8 cellular contexts compared by ENCODE assay signal in the genomic region with DNA sequence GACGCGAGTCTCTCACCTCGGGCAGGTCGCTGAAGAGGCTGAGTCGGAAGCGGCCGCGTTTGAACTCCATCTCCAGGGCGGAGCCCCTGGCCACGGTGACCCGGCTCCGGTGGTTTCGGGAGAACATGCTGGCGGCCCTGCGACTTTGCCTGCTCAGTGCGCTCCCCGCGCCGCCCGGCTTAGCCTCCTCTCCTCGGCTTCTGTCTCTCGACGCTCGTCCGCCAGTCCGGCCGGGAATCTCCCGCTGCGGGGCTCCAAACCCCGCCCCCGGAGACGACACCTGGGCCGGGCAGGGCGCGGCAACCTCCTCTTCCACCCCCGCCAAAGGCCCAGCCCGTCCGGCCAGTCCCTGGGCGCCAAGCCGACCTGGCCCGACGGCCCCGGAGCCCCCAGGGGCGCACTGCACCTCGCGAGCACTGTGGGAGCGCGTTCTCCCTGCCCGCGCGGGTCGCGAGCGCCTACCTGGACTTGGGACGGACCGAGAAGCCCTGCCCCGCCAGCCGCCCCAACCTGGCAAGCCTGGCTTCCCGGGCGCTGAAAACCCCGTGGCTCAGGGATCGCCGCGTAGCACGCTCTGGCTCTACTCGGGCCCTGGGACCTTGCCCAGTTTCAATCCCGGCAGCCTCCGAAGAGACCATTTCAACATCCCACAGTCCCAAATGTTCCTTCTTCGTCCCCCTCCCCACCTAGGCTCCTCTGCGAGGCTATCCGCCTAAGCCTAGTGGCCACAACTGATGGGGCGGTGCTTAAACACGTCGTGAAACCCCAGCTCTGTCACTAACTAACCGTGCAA. TPM values are rescaled to one million over a fixed set of nuclear protein-coding genes. Genes with fewer than 3 reads are reported as not detected.
DNase-seq lines count a peak whose midpoint lies in the region; ATAC-seq, FAIRE-seq and TF ChIP-seq lines count a peak whose summit lies in the region.

A gene with protein sequence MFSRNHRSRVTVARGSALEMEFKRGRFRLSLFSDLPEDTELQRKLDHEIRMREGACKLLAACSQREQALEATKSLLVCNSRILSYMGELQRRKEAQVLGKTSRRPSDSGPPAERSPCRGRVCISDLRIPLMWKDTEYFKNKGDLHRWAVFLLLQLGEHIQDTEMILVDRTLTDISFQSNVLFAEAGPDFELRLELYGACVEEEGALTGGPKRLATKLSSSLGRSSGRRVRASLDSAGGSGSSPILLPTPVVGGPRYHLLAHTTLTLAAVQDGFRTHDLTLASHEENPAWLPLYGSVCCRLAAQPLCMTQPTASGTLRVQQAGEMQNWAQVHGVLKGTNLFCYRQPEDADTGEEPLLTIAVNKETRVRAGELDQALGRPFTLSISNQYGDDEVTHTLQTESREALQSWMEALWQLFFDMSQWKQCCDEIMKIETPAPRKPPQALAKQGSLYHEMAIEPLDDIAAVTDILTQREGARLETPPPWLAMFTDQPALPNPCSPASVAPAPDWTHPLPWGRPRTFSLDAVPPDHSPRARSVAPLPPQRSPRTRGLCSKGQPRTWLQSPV (minus strand): TSS at position 248 of the 793 bp plus-strand sequence. CDS start 121 bp downstream, at position 127.

- H3K4me2 ChIP-seq in BLaER1 treated with 17β-estradiol and CSF1 and Interleukin-3, amounts not matched to agents 10 nM and 100 nM: peak within 1 kb of the TSS; percentile 89 to 100 (median 99)
- peak within 1 kb of the TSS; percentile 95 for H3K4me2 ChIP-seq in HepG2 (ENCODE audit: low read depth, low read length)

- peak within 1 kb of the TSS; percentile 62 to 74 (median 68); a peak in 17 of 20 replicates for H3K4me3 ChIP-seq in BLaER1 treated with 17β-estradiol and CSF1 and Interleukin-3, amounts not matched to agents 10 nM and 100 nM
- H3K4me3 ChIP-seq in Panc1 (ENCODE audit: low read depth in 2 of 2, low read length in 2 of 2) (peak within 1 kb of the TSS; percentile 67 to 93), HepG2 (replicated peaks in 1 of 3; ENCODE audit: insufficient read depth in 1 of 3, low read depth in 2 of 3, low read length in 3 of 3) (peak within 1 kb of the TSS; percentile 76 to 94 (median 93))

- H4K20me1 ChIP-seq in BLaER1 treated with 17β-estradiol and CSF1 and Interleukin-3, amounts not matched to agents 10 nM and 100 nM: no peaks in the 10 kb centered on the region
- peaks cover 34% of the 10 kb centered on the region for H4K20me1 ChIP-seq in HepG2 (ENCODE audit: insufficient read depth, low read length)

- no peak for TF ChIP-seq CTCF in GM20000 (IDR thresholded peaks at IDR 0.05; ENCODE audit: extremely low read depth, missing control alignments)
- no peak for TF ChIP-seq CTCF in Panc1 (IDR thresholded peaks at IDR 0.05)
- TF ChIP-seq CTCF in chondrocyte (IDR thresholded peaks at IDR 0.05): no peak
- TF ChIP-seq CTCF in HepG2 (CRISPR knock-in tag; IDR thresholded peaks at IDR 0.05): peak; percentile 38

- CTCF ChIA-PET in Panc1 (lab: Charles Lee) (no interaction called here), HepG2 (lab: Yijun Ruan, JAX; ENCODE audit: low intra/inter-chr PET ratio, low total read pairs) (no interaction called here)

- H3K27ac Mint-ChIP-seq in chondrocyte (ENCODE audit: unreplicated experiment): peak within 1 kb of the TSS; percentile 82

- BruUV-seq in Panc1 (replicated peaks; lab: Mats Ljungman, UMichigan) (no TSS peak), HepG2 (replicated peaks; lab: Mats Ljungman, UMichigan) (TSS peak; percentile 67)

- 0 out of 2 replicates have a peak, but pooled peaks have one; percentile 23 for TF ChIP-seq RAD21 in HepG2 (CRISPR knock-in tag; IDR thresholded peaks at IDR 0.05)

- H3K27me3 Mint-ChIP-seq in chondrocyte (ENCODE audit: low read depth): peaks cover 4% of the 10 kb centered on the region

- peaks cover 57 to 68% (median 59%) of the 10 kb centered on the region in 10 experiments for H3K4me1 ChIP-seq in BLaER1 treated with 17β-estradiol and CSF1 and Interleukin-3, amounts not matched to agents 10 nM and 100 nM
- peaks cover 10% of the 10 kb centered on the region for H3K4me1 ChIP-seq in Panc1 (ENCODE audit: control insufficient read depth, insufficient read depth, low read length)
- H3K4me1 ChIP-seq in HepG2 (ENCODE audit: insufficient read depth, low read length): peaks cover 68% of the 10 kb centered on the region

- in situ Hi-C loops in Panc1 (cut with HindIII; ENCODE audit: low pct_unique_long_range_greater_than_20kb, low sequenced_read_pairs) (no loop called here), HepG2 (cut with HindIII; ENCODE audit: extremely low pct_ligation_motif_present, low pct_unique_long_range_greater_than_20kb) (no loop called here)

- H2AFZ ChIP-seq in HepG2 (ENCODE audit: low read length): no peak within 1 kb of the TSS

- peaks cover 54% of the 10 kb centered on the region for H3K4me1 Mint-ChIP-seq in chondrocyte (ENCODE audit: low read depth)

- H3K27ac ChIP-seq in BLaER1 treated with 17β-estradiol and CSF1 and Interleukin-3, amounts not matched to agents 10 nM and 100 nM: peak within 1 kb of the TSS; percentile 48 to 94 (median 85); a peak in 21 of 22 replicates
- peak within 1 kb of the TSS; percentile 90 for H3K27ac ChIP-seq in Panc1 (ENCODE audit: low read length)
- H3K27ac ChIP-seq in HepG2 (ENCODE audit: extremely low read length, insufficient read depth, low read length): peak within 1 kb of the TSS; percentile 91
- peak within 1 kb of the TSS; percentile 98 for H3K27ac ChIP-seq in temporal lobe (ENCODE audit: low read depth, low read length)

- DNase-seq in GM20000 (ENCODE audit: low spot score) (peak; percentile 81), Panc1 (ENCODE audit: low read depth, low spot score) (no peak), chondrocyte (ENCODE audit: low spot score) (no peak), HepG2 (ENCODE audit: low spot score) (peak; percentile 96)

- H3K79me2 ChIP-seq in HepG2 (ENCODE audit: insufficient read depth, low read length): peaks cover 51% of the 10 kb centered on the region

- peak within 1 kb of the TSS; percentile 87 for H3K4me3 Mint-ChIP-seq in chondrocyte (ENCODE audit: unreplicated experiment)

- POLR2A ChIA-PET in Panc1 (lab: Charles Lee) (interaction anchor here (0.8 kb wide), 1 partner anchor 13 kb away, joined by 3 read pairs; no protein-coding TSS in a partner anchor), HepG2 (lab: Yijun Ruan, JAX) (interaction anchor here (0.9 to 11.6 kb wide), 20 partner anchors 12 to 264 kb away, joined by 3 to 342 read pairs (median 10); a partner anchor contains a TSS)

- H3K9me3 Mint-ChIP-seq in chondrocyte (ENCODE audit: low read depth): no peaks in the 10 kb centered on the region

- peaks cover 0 to 13% (median 0%) of the 10 kb centered on the region in 11 experiments; a peak in 7 of 22 replicates for H3K9me3 ChIP-seq in BLaER1 treated with 17β-estradiol and CSF1 and Interleukin-3, amounts not matched to agents 10 nM and 100 nM (replicated peaks in 1 of 11)
- H3K9me3 ChIP-seq in Panc1 (ENCODE audit: control insufficient read depth, insufficient read depth, low read depth, low read length) (no peaks in the 10 kb centered on the region), HepG2 (ENCODE audit: low read length) (no peaks in the 10 kb centered on the region)

- TF ChIP-seq EP300 in HepG2 (IDR thresholded peaks at IDR 0.05; ENCODE audit: low read depth in 2 of 2, low read length in 2 of 2) (no peak), HepG2 (CRISPR knock-in tag; IDR thresholded peaks at IDR 0.05; ENCODE audit: borderline replicate concordance) (peak; percentile 59; the same call in 1 of the 2 replicates)

- peak; percentile 98 for TF ChIP-seq POLR2A in HepG2 (IDR thresholded peaks at IDR 0.05; ENCODE audit: insufficient read depth in 1 of 2, low read depth in 2 of 2, low read length in 2 of 2)

- H3K36me3 Mint-ChIP-seq in chondrocyte (ENCODE audit: low read depth): no peaks in the 10 kb centered on the region

- ATAC-seq in Panc1 (peak; percentile 77), HepG2 (peak; percentile 70), GM21381 (IDR thresholded peaks at IDR 0.05; ENCODE audit: unreplicated experiment) (no peak), GM19397 (IDR thresholded peaks at IDR 0.05; ENCODE audit: unreplicated experiment) (no peak)

- peak; percentile 90 for FAIRE-seq in HepG2 (lab: Jason Lieb, UNC)

- H3K9ac ChIP-seq in BLaER1 treated with 17β-estradiol and CSF1 and Interleukin-3, amounts not matched to agents 10 nM and 100 nM: peak within 1 kb of the TSS; percentile 75 to 90 (median 82)
- H3K9ac ChIP-seq in HepG2 (ENCODE audit: insufficient read depth, low read depth, low read length): peak within 1 kb of the TSS; percentile 91

- H3K27me3 ChIP-seq in BLaER1 treated with 17β-estradiol and CSF1 and Interleukin-3, amounts not matched to agents 10 nM and 100 nM: peaks cover 15 to 25% (median 20%) of the 10 kb centered on the region in 11 experiments
- peaks cover 3% of the 10 kb centered on the region; the same call in 1 of the 2 replicates for H3K27me3 ChIP-seq in Panc1 (ENCODE audit: control insufficient read depth, insufficient read depth, low read length)
- no peaks in the 10 kb centered on the region; a peak in 1 of 5 replicates for H3K27me3 ChIP-seq in HepG2 (ENCODE audit: control insufficient read depth in 1 of 2, insufficient read depth in 2 of 2, low read length in 2 of 2)

- no peaks in the 10 kb centered on the region for H3K36me3 ChIP-seq in BLaER1 treated with 17β-estradiol and CSF1 and Interleukin-3, amounts not matched to agents 10 nM and 100 nM
- H3K36me3 ChIP-seq in Panc1 (ENCODE audit: control insufficient read depth, insufficient read depth, low read length) (no peaks in the 10 kb centered on the region), HepG2 (replicated peaks in 1 of 2; ENCODE audit: control insufficient read depth in 1 of 2, insufficient read depth in 2 of 2, low read length in 2 of 2) (peaks cover 14 to 28% of the 10 kb centered on the region in 2 experiments)

- intact Hi-C loops in Panc1 (cut with micrococcal nuclease; ENCODE audit: unreplicated experiment): no loop called here
- intact Hi-C loops in HepG2 (cut with micrococcal nuclease; ENCODE audit: unreplicated experiment): loop anchor here (1.0 to 2.0 kb wide), 2 partner anchors 17 to 59 kb away; no protein-coding TSS in a partner anchor

- under 1% methylated on average over 51 of the region's 75 CpGs for WGBS in HepG2 (ENCODE audit: low lambda C conversion rate)

RNA-seq across cellular contexts. Expression of the gene that starts here (rescaled TPM):
- total RNA-seq in Panc1 (2021; ENCODE audit: unreplicated experiment) (83.1 TPM), chondrocyte (18.3 to 32.4 TPM (median 20.4 TPM) in 3 replicates), HepG2 (2016; rRNA removed; fragmentation: Illumina TruSeq; extraction: Trizol) (107 and 159 TPM in 2 replicates), temporal lobe (3.4 TPM)
- polyA plus RNA-seq in Panc1 (2012; ENCODE audit: insufficient read length): 79.8 TPM
- total RNA-seq in HepG2 (2016; cell fraction: cytosol; rRNA removed; fragmentation: Illumina TruSeq; extraction: Trizol; ENCODE audit: low read depth): 32.3 and 32.8 TPM in 2 replicates
- total RNA-seq in HepG2 (2016; cell fraction: insoluble cytoplasmic fraction; rRNA removed; fragmentation: Illumina TruSeq; extraction: Trizol): 92.8 and 167 TPM in 2 replicates
- total RNA-seq in HepG2 (2016; cell fraction: membrane; rRNA removed; fragmentation: Illumina TruSeq; extraction: Trizol): 71.3 and 83.2 TPM in 2 replicates
- 134 and 147 TPM in 2 replicates for total RNA-seq in HepG2 (2016; cell fraction: nucleus; rRNA removed; fragmentation: Illumina TruSeq; extraction: Trizol)
- polyA plus RNA-seq in HepG2 (2011; rRNA removed): 166 and 187 TPM in 2 replicates
- 105 and 146 TPM in 2 replicates for polyA plus RNA-seq in HepG2 (2011; cell fraction: cytosol; rRNA removed)
- polyA plus RNA-seq in HepG2 (2011; cell fraction: nucleus; rRNA removed): 693 and 745 TPM in 2 replicates
- 111 and 123 TPM in 2 replicates for polyA plus RNA-seq in HepG2 (2012)
- 19.8 and 20.3 TPM in 2 replicates for polyA plus RNA-seq in HepG2 (2016; cell fraction: cytosol; fragmentation: Illumina TruSeq; extraction: Trizol; ENCODE audit: low read depth)
- 106 and 117 TPM in 2 replicates for polyA plus RNA-seq in HepG2 (2016; cell fraction: insoluble cytoplasmic fraction; fragmentation: Illumina TruSeq; extraction: Trizol; ENCODE audit: low read depth)
- polyA plus RNA-seq in HepG2 (2016; cell fraction: membrane; fragmentation: Illumina TruSeq; extraction: Trizol; ENCODE audit: low read depth): 48.0 and 54.9 TPM in 2 replicates
- polyA plus RNA-seq in HepG2 (2016; cell fraction: nucleus; fragmentation: Illumina TruSeq; extraction: Trizol; ENCODE audit: insufficient read depth, low read depth): 311 and 321 TPM in 2 replicates
- polyA minus RNA-seq in HepG2 (2011; rRNA and poly(A)+ RNA removed; ENCODE audit: low replicate concordance): 14.0 and 202 TPM in 2 replicates
- 51.2 and 66.4 TPM in 2 replicates for polyA minus RNA-seq in HepG2 (2011; cell fraction: cytosol; rRNA and poly(A)+ RNA removed)
- 211 and 223 TPM in 2 replicates for polyA minus RNA-seq in HepG2 (2011; cell fraction: nucleus; rRNA and poly(A)+ RNA removed)

Comparison
In these comparisons a context has a peak if more than half of its experiments do, and no peak if none do; other contexts are left out.
1. DNase-seq: peak in GM20000 (single experiment) and HepG2 (single experiment); none in Panc1 (single experiment) and chondrocyte (single experiment).
2. ATAC-seq: peak in Panc1 (single experiment) and HepG2 (single experiment); none in GM21381 (single experiment) and GM19397 (single experiment).
3. Peak in every context shown above with its lines, with median percentiles within 50 percentile points of each other: H3K27ac ChIP-seq and H3K4me3 ChIP-seq.